Comparison of ENCODE assay signal across 20 cellular contexts in genomic region chr10:122341141-122341810, GRCh38. TPM values are rescaled to one million over a fixed set of nuclear protein-coding genes. Genes with fewer than 3 reads are reported as not detected.
DNase-seq lines count a peak whose midpoint lies in the region; ATAC-seq and TF ChIP-seq lines count a peak whose summit lies in the region.
"Had no signal": no experiment of that assay in that cellular context is flagged by ENCODE, and none has a peak within 500 bp of the region (broad histone marks: within the 10 kb centered on the region; RNA-seq: fewer than 3 reads in every experiment).

No MANE protein-coding gene starts in this region.

- H3K9me2 ChIP-seq in GM23248 (ENCODE audit: insufficient read depth) (no peaks in the 10 kb centered on the region), PC-9 (ENCODE audit: insufficient read depth) (no peaks in the 10 kb centered on the region)

- H3K27me3 Mint-ChIP-seq in nephron progenitor cell (ENCODE audit: low read depth, poor library complexity): peaks cover 9% of the 10 kb centered on the region
- H3K27me3 Mint-ChIP-seq in type B pancreatic cell: no peaks in the 10 kb centered on the region

- intact Hi-C loops in PC-9 (cut with micrococcal nuclease; ENCODE audit: unreplicated experiment): loop anchor here (5.0 kb wide), 1 partner anchor 76 kb away; no protein-coding TSS in a partner anchor

- H3K4me2 ChIP-seq in GM23248 (ENCODE audit: unreplicated experiment) (no peak overlapping the region), PC-9 (no peak overlapping the region)

- H3K4me3 Mint-ChIP-seq in nephron progenitor cell: no peak overlapping the region
- no peak overlapping the region for H3K4me3 Mint-ChIP-seq in type B pancreatic cell
- H3K4me3 Mint-ChIP-seq: activated naive CD8-positive, alpha-beta T cell treated with anti-CD3 and anti-CD28 coated beads, Interleukin-2, amount 10 ng/mL, durations not matched to agents 7 days and 5 days; naive thymus-derived CD8-positive, alpha-beta T cell had no signal

- H3K27ac Mint-ChIP-seq in nephron progenitor cell (peak overlapping the region; percentile 4), type B pancreatic cell (peak overlapping the region; percentile 12)
- H3K27ac Mint-ChIP-seq: activated naive CD8-positive, alpha-beta T cell treated with anti-CD3 and anti-CD28 coated beads, Interleukin-2, amount 10 ng/mL, durations not matched to agents 7 days and 5 days had no signal

- H2AFZ ChIP-seq in GM23248 (no peak overlapping the region), PC-9 (no peak overlapping the region)

- H3K36me3 ChIP-seq in GM23248 (ENCODE audit: low read depth) (no peaks in the 10 kb centered on the region), PC-9 (ENCODE audit: low read depth) (no peaks in the 10 kb centered on the region)
- H3K36me3 ChIP-seq: BE2C, cardiac muscle cell, MG63 had no signal

- H3K9ac ChIP-seq in GM23248: no peak overlapping the region

- H3K9me3 ChIP-seq in GM23248 (ENCODE audit: low read depth): no peaks in the 10 kb centered on the region
- no peaks in the 10 kb centered on the region for H3K9me3 ChIP-seq in PC-9 (ENCODE audit: insufficient read depth, low read depth)
- H3K9me3 ChIP-seq: BE2C, MG63 had no signal

- no peaks in the 10 kb centered on the region for H3K27me3 ChIP-seq in GM23248 (replicated peaks; ENCODE audit: insufficient read depth)
- no peaks in the 10 kb centered on the region for H3K27me3 ChIP-seq in PC-9 (ENCODE audit: insufficient read depth, low read depth)
- H3K27me3 ChIP-seq: BE2C, cardiac muscle cell, MG63 had no signal

- no peaks in the 10 kb centered on the region for H3K79me2 ChIP-seq in GM23248 (ENCODE audit: insufficient read depth)
- H3K79me2 ChIP-seq in PC-9 (ENCODE audit: low read depth): no peaks in the 10 kb centered on the region

- BruUV-seq in PC-9 (replicated peaks; lab: Mats Ljungman, UMichigan): no TSS peak

- CTCF ChIA-PET in PC-9 (lab: Charles Lee): no interaction called here

- H3K27ac ChIP-seq in GM23248: no peak overlapping the region
- H3K27ac ChIP-seq in PC-9: no peak overlapping the region
- H3K27ac ChIP-seq: cardiac muscle cell had no signal

- no peaks in the 10 kb centered on the region for H4K20me1 ChIP-seq in GM23248 (ENCODE audit: insufficient read depth)
- no peaks in the 10 kb centered on the region for H4K20me1 ChIP-seq in PC-9 (ENCODE audit: insufficient read depth)

- no peak for ATAC-seq in GM21526 (IDR thresholded peaks at IDR 0.05; ENCODE audit: low FRiP score, unreplicated experiment)
- ATAC-seq: HCT116; naive thymus-derived CD8-positive, alpha-beta T cell had no signal

- in situ Hi-C loops in GM23248 (cut with MboI): loop anchor here (10.0 kb wide), 1 partner anchor 94 kb away; no protein-coding TSS in a partner anchor

- peaks cover 16% of the 10 kb centered on the region for H3K9me3 Mint-ChIP-seq in nephron progenitor cell
- peaks cover 10% of the 10 kb centered on the region for H3K9me3 Mint-ChIP-seq in type B pancreatic cell
- H3K9me3 Mint-ChIP-seq: activated naive CD8-positive, alpha-beta T cell treated with anti-CD3 and anti-CD28 coated beads, Interleukin-2, amount 10 ng/mL, durations not matched to agents 7 days and 5 days; naive thymus-derived CD8-positive, alpha-beta T cell had no signal

- TF ChIP-seq CTCF in fibroblast of villous mesenchyme (IDR thresholded peaks at IDR 0.05; ENCODE audit: insufficient read depth, low read depth, low read length): no peak
- no peak for TF ChIP-seq CTCF in nephron progenitor cell (IDR thresholded peaks at IDR 0.05)
- TF ChIP-seq CTCF in type B pancreatic cell (conservative IDR thresholded peaks at IDR 0.05): no peak
- no peak for TF ChIP-seq CTCF in PC-9 (conservative IDR thresholded peaks at IDR 0.05)

- peaks cover 44% of the 10 kb centered on the region for H3K4me1 Mint-ChIP-seq in nephron progenitor cell
- H3K4me1 Mint-ChIP-seq in type B pancreatic cell (ENCODE audit: unreplicated experiment): peaks cover 19% of the 10 kb centered on the region

- H3K36me3 Mint-ChIP-seq in nephron progenitor cell (ENCODE audit: low read depth) (peaks cover 14% of the 10 kb centered on the region), type B pancreatic cell (no peaks in the 10 kb centered on the region)
- H3K36me3 Mint-ChIP-seq: activated naive CD8-positive, alpha-beta T cell treated with anti-CD3 and anti-CD28 coated beads, Interleukin-2, amount 10 ng/mL, durations not matched to agents 7 days and 5 days; naive thymus-derived CD8-positive, alpha-beta T cell had no signal

- H3K4me1 ChIP-seq in GM23248 (ENCODE audit: insufficient read depth): peaks cover 6% of the 10 kb centered on the region; the same call in 1 of the 2 replicates
- peaks cover 10% of the 10 kb centered on the region for H3K4me1 ChIP-seq in PC-9 (replicated peaks; ENCODE audit: insufficient read depth)
- H3K4me1 ChIP-seq: BE2C had no signal

- POLR2A ChIA-PET in PC-9 (lab: Charles Lee; ENCODE audit: unreplicated experiment): no interaction called here

- peak; percentile 81 for DNase-seq in astrocyte of the hippocampus (ENCODE audit: low read depth, low spot score)
- peak; percentile 9 for DNase-seq in fibroblast of villous mesenchyme (ENCODE audit: low read depth)
- no peak for DNase-seq in nephron progenitor cell
- DNase-seq in type B pancreatic cell (ENCODE audit: extremely low spot score, unreplicated experiment): no peak
- DNase-seq in GM23248: no peak
- no peak for DNase-seq in PC-9
- DNase-seq: activated CD4-positive, alpha-beta T cell treated with anti-CD3 and anti-CD28 coated beads, Interleukin-2, amount 50 U/mL, for 4 hours; activated naive CD8-positive, alpha-beta T cell treated with anti-CD3 and anti-CD28 coated beads, Interleukin-2, amount 10 ng/mL, durations not matched to agents 7 days and 5 days; activated T-cell treated with anti-CD3 and anti-CD28 coated beads, Interleukin-2, amount 50 U/mL, for 48 hours; BE2C; effector CD8-positive, alpha-beta T cell; foreskin fibroblast; GF-D8; MG63; naive thymus-derived CD8-positive, alpha-beta T cell; NCI-H1930; NCI-H524 treated with DMSO at 0.1 percent for 48 hours had no signal

- WGBS in GM23248 (ENCODE audit: low coverage in 1 of 2, low lambda C conversion rate in 2 of 2, missing lambda C conversion rate in 2 of 2), 2 experiments: 79 to 81% methylated on average over 10 to 11 of the region's 11 CpGs

- no peak overlapping the region for H3K4me3 ChIP-seq in fibroblast of villous mesenchyme (ENCODE audit: low read depth, low read length)
- H3K4me3 ChIP-seq in GM23248: no peak overlapping the region
- H3K4me3 ChIP-seq in PC-9: no peak overlapping the region
- H3K4me3 ChIP-seq: cardiac muscle cell, MG63 had no signal

- H3F3A ChIP-seq in GM23248 (ENCODE audit: insufficient read depth) (no peaks in the 10 kb centered on the region), PC-9 (ENCODE audit: insufficient read depth, low read depth) (no peaks in the 10 kb centered on the region)

RNA-seq across cellular contexts. Expression of gene PLEKHA1, which starts 33.2 kb away (rescaled TPM):
- total RNA-seq in fibroblast of villous mesenchyme: 13.9 and 15.5 TPM in 2 replicates
- 38.2 and 55.1 TPM in 2 replicates for total RNA-seq in type B pancreatic cell (ENCODE audit: low replicate concordance)
- total RNA-seq in GM23248 (2014; rRNA removed; shearing (Covaris generic)): 28.7 and 31.4 TPM in 2 replicates
- polyA plus RNA-seq in GM23248 (2016; fragmentation: Nextera tagmentation; extraction: Ambion mirVana): 39.0 and 41.0 TPM in 2 replicates
- total RNA-seq in PC-9 (2021): 33.8 and 39.9 TPM in 2 replicates

Comparison
In these comparisons a context has a peak if more than half of its experiments do, and no peak if none do; other contexts are left out.
1. DNase-seq: peak in astrocyte of the hippocampus (single experiment) and fibroblast of villous mesenchyme (single experiment); none in nephron progenitor cell (single experiment), type B pancreatic cell (single experiment), GM23248 (single experiment) and PC-9 (0 of 2).